8 cellular contexts compared by ENCODE assay signal in genomic region chr17:17305282-17305801, GRCh38. TPM values are rescaled to one million over a fixed set of nuclear protein-coding genes. Genes with fewer than 3 reads are reported as not detected.
DNase-seq lines count a peak whose midpoint lies in the region; ATAC-seq and TF ChIP-seq lines count a peak whose summit lies in the region.

No MANE protein-coding gene starts in this region.

- H3K27me3 ChIP-seq in lower lobe of right lung (ENCODE audit: low read depth): no peaks in the 10 kb centered on the region

- peak overlapping the region; percentile 94 for H3K4me3 Mint-ChIP-seq in activated CD8-positive, alpha-beta memory T cell treated with anti-CD3 and anti-CD28 coated beads, Interleukin-2, amount 10 ng/mL, durations not matched to agents 7 days and 5 days

- no peak overlapping the region for H3K4me3 ChIP-seq in lower lobe of right lung

- intact Hi-C loops in lower lobe of right lung (cut with DNase I): no loop called here

- DNase-seq in NK-92 treated with Interleukin-12 subunit alpha and Interleukin-12 subunit beta, amount 100 ng/mL, for 24 hours (lab: John Stamatoyannopoulos, UW): peak; percentile 22
- DNase-seq in NK-92 (lab: John Stamatoyannopoulos, UW; ENCODE audit: unreplicated experiment) (no peak), NCI-H82 (lab: John Stamatoyannopoulos, UW) (peak; percentile 86), lower lobe of right lung (no peak), NCI-H774 (lab: John Stamatoyannopoulos, UW) (no peak), GOT3 (lab: John Stamatoyannopoulos, UW) (no peak)
- peak; percentile 86 for DNase-seq in activated CD8-positive, alpha-beta memory T cell treated with anti-CD3 and anti-CD28 coated beads, Interleukin-2, amount 10 ng/mL, durations not matched to agents 7 days and 5 days

- peak overlapping the region; percentile 91 for H3K27ac Mint-ChIP-seq in activated CD8-positive, alpha-beta memory T cell treated with anti-CD3 and anti-CD28 coated beads, Interleukin-2, amount 10 ng/mL, durations not matched to agents 7 days and 5 days

- TF ChIP-seq CTCF in lower lobe of right lung (IDR thresholded peaks at IDR 0.05): no peak

- peaks cover 7% of the 10 kb centered on the region for H3K36me3 Mint-ChIP-seq in activated CD8-positive, alpha-beta memory T cell treated with anti-CD3 and anti-CD28 coated beads, Interleukin-2, amount 10 ng/mL, durations not matched to agents 7 days and 5 days

- H3K9me3 Mint-ChIP-seq in activated CD8-positive, alpha-beta memory T cell treated with anti-CD3 and anti-CD28 coated beads, Interleukin-2, amount 10 ng/mL, durations not matched to agents 7 days and 5 days (ENCODE audit: low read depth): no peaks in the 10 kb centered on the region

- no peaks in the 10 kb centered on the region for H3K36me3 ChIP-seq in lower lobe of right lung

- H3K27me3 Mint-ChIP-seq in activated CD8-positive, alpha-beta memory T cell treated with anti-CD3 and anti-CD28 coated beads, Interleukin-2, amount 10 ng/mL, durations not matched to agents 7 days and 5 days: no peaks in the 10 kb centered on the region

- peaks cover 32% of the 10 kb centered on the region for H3K4me1 Mint-ChIP-seq in activated CD8-positive, alpha-beta memory T cell treated with anti-CD3 and anti-CD28 coated beads, Interleukin-2, amount 10 ng/mL, durations not matched to agents 7 days and 5 days

- ATAC-seq in HG02884 (IDR thresholded peaks at IDR 0.05; ENCODE audit: unreplicated experiment) (peak; percentile 66), lower lobe of right lung (peak; percentile 28 to 62)
- peak; percentile 69 for ATAC-seq in activated CD8-positive, alpha-beta memory T cell treated with anti-CD3 and anti-CD28 coated beads, Interleukin-2, amount 10 ng/mL, durations not matched to agents 7 days and 5 days

- H3K9me3 ChIP-seq in lower lobe of right lung: no peaks in the 10 kb centered on the region

- peaks cover 32% of the 10 kb centered on the region for H3K4me1 ChIP-seq in lower lobe of right lung

- H3K27ac ChIP-seq in lower lobe of right lung: no peak overlapping the region

- CTCF ChIA-PET in activated CD8-positive, alpha-beta memory T cell treated with anti-CD3 and anti-CD28 coated beads, Interleukin-2, amount 10 ng/mL, durations not matched to agents 7 days and 5 days (lab: Charles Lee): interaction anchor here (0.8 to 1.7 kb wide), 3 partner anchors 10 to 76 kb away, joined by 3 to 5 read pairs (median 4); no protein-coding TSS in a partner anchor

RNA-seq across cellular contexts. Expression of gene NT5M, which starts 2.2 kb away (rescaled TPM):
- 10 to 100 TPM in 1 of 2 experiments, 1 to 10 TPM in 1; 6.3 to 12.5 TPM for total RNA-seq in activated CD8-positive, alpha-beta memory T cell treated with anti-CD3 and anti-CD28 coated beads, Interleukin-2, amount 10 ng/mL, durations not matched to agents 7 days and 5 days
- total RNA-seq in lower lobe of right lung: 1.1 TPM

RNA-seq across cellular contexts. Expression of gene COPS3, which starts 24.3 kb away (rescaled TPM):
- total RNA-seq in activated CD8-positive, alpha-beta memory T cell treated with anti-CD3 and anti-CD28 coated beads, Interleukin-2, amount 10 ng/mL, durations not matched to agents 7 days and 5 days: 100 to 1,000 TPM in 1 of 2 experiments, 10 to 100 TPM in 1; 93.9 to 125 TPM
- 50.1 TPM for total RNA-seq in lower lobe of right lung

Comparison
In these comparisons a context has a peak if more than half of its experiments do, and no peak if none do; other contexts are left out.
1. DNase-seq: peak in NK-92 treated with Interleukin-12 subunit alpha and Interleukin-12 subunit beta, amount 100 ng/mL, for 24 hours (single experiment), NCI-H82 (single experiment) and activated CD8-positive, alpha-beta memory T cell treated with anti-CD3 and anti-CD28 coated beads, Interleukin-2, amount 10 ng/mL, durations not matched to agents 7 days and 5 days (single experiment); none in NK-92 (single experiment), lower lobe of right lung (single experiment), NCI-H774 (single experiment) and GOT3 (single experiment).
2. Peak in every context shown above with its lines, with median percentiles within 50 percentile points of each other: ATAC-seq.